15 cellular contexts compared by ENCODE assay signal in the genomic region with DNA sequence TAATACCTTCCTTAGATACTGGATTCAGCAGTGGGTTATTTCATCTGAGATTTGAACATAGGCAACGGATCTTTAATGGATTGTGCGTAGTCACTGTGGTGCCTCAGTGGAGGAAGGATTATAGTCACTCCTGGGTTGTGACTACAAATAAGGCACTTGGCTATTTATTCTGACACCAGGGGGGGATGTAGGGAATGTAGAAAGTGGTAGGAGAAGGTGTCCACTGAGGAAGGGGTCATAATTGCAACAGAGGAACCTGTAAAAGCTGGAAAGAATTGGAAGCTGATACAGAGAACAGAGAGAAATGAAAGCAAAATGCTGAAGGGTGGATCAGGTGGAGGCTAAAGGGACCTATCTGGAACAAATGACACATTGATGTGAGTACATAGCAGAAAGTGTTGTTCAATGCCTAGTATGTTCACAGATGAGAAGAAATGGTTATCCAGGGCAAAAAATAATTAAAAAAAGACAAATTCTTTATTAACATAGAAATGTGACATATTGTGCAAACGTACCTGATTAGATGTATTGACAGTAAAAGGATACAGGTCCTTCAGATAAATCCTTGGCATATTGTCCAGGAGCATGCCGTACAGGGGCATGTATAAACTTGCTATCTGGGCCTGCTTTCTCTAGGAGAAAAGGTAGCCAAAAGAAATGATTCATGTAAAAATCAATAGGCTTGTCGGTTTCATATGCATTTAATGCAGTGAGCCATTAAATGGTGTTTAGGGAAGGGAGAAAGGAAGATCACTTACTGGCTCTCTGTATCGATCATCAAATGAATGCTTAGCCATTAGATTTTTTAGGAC.
DNase-seq lines count a peak whose midpoint lies in the region; ATAC-seq and TF ChIP-seq lines count a peak whose summit lies in the region.
"Had no signal": no experiment of that assay in that cellular context is flagged by ENCODE, and none has a peak within 500 bp of the region (broad histone marks: within the 10 kb centered on the region; RNA-seq: fewer than 3 reads in every experiment).

No MANE protein-coding gene starts in this region.

- DNase-seq in AG04450 (ENCODE audit: low read depth, low spot score) (no peak), GM23338 (ENCODE audit: low spot score) (peak; percentile 5), T-helper 17 cell (no peak), foreskin keratinocyte (peak; percentile 33 to 77), T-helper 2 cell (no peak), HK-2 (ENCODE audit: unreplicated experiment) (no peak), SHP77 treated with DMSO at 0.1 percent for 48 hours (lab: John Stamatoyannopoulos, UW) (no peak)
- DNase-seq: activated T-cell treated with anti-CD3 and anti-CD28 coated beads, Interleukin-2, amount 50 U/mL, for 4 hours; central memory CD4-positive, alpha-beta T cell; kidney glomerular epithelial cell; NCI-H1092; OCI-M1; stimulated activated CD4-positive, alpha-beta T cell treated with anti-CD3 and anti-CD28 coated beads, Interleukin-12 subunit alpha, Interleukin-12 subunit beta, amount 100 ng/mL, for 4 hours; stimulated activated CD8-positive, alpha-beta memory T cell treated with anti-CD3 and anti-CD28 coated beads, Interleukin-4, amount 100 ng/mL, for 48 hours had no signal

- no peaks in the 10 kb centered on the region for H3K79me2 ChIP-seq in GM23338 (replicated peaks; ENCODE audit: insufficient read depth)

- no peaks in the 10 kb centered on the region for H3F3A ChIP-seq in GM23338 (replicated peaks; ENCODE audit: low read depth)

- no peaks in the 10 kb centered on the region for H3K4me1 Mint-ChIP-seq in GM23338
- H3K4me1 Mint-ChIP-seq in T-helper 17 cell: peaks cover 8% of the 10 kb centered on the region

- H3K36me3 Mint-ChIP-seq in GM23338 (ENCODE audit: low read depth): no peaks in the 10 kb centered on the region
- H3K36me3 Mint-ChIP-seq in T-helper 17 cell (ENCODE audit: low read depth): peaks cover 17% of the 10 kb centered on the region

- H3K27me3 ChIP-seq in AG04450 (ENCODE audit: control insufficient read depth, insufficient read depth, low read length) (no peaks in the 10 kb centered on the region), GM23338 (ENCODE audit: insufficient read depth) (no peaks in the 10 kb centered on the region), foreskin keratinocyte (no peaks in the 10 kb centered on the region)

- H3K9me3 ChIP-seq in AG04450 (ENCODE audit: control insufficient read depth, insufficient read depth, low read length) (no peaks in the 10 kb centered on the region), T-helper 17 cell (ENCODE audit: control insufficient read depth, low read length, poor library complexity, severe bottlenecking) (no peaks in the 10 kb centered on the region)

- H3K27ac ChIP-seq in AG04450 (ENCODE audit: low read depth, low read length): no peak overlapping the region
- H3K27ac ChIP-seq in GM23338 (ENCODE audit: low read depth): no peak overlapping the region
- H3K27ac ChIP-seq in foreskin keratinocyte: no peak overlapping the region

- no peak overlapping the region for H3K4me2 ChIP-seq in GM23338

- no peaks in the 10 kb centered on the region for H3K4me1 ChIP-seq in GM23338 (ENCODE audit: insufficient read depth)
- H3K4me1 ChIP-seq in foreskin keratinocyte: peaks cover 14% of the 10 kb centered on the region

- POLR2A ChIA-PET in AG04450 (lab: Yijun Ruan, JAX): no interaction called here

- H3K9me2 ChIP-seq in GM23338 (ENCODE audit: insufficient read depth): no peaks in the 10 kb centered on the region

- H3K27me3 Mint-ChIP-seq in GM23338 (ENCODE audit: insufficient read depth, low read depth, poor library complexity) (no peaks in the 10 kb centered on the region), T-helper 17 cell (no peaks in the 10 kb centered on the region)

- no peak for ATAC-seq in GM23338
- ATAC-seq in T-helper 17 cell: no peak
- peak; percentile 94 for ATAC-seq in foreskin keratinocyte
- ATAC-seq in GM18870 (IDR thresholded peaks at IDR 0.05; ENCODE audit: unreplicated experiment): no peak
- ATAC-seq: activated T-cell treated with anti-CD3 and anti-CD28 coated beads, Interleukin-2, amount 50 U/mL, for 4 hours had no signal

- H3K4me3 ChIP-seq in AG04450 (ENCODE audit: low read depth, low read length): no peak overlapping the region
- no peak overlapping the region for H3K4me3 ChIP-seq in GM23338

- peaks cover 8% of the 10 kb centered on the region; the same call in 2 of the 3 replicates for H3K9me3 Mint-ChIP-seq in GM23338
- H3K9me3 Mint-ChIP-seq: activated T-cell treated with anti-CD3 and anti-CD28 coated beads, Interleukin-2, amount 50 U/mL, for 4 hours had no signal

- H3K27ac Mint-ChIP-seq in GM23338 (no peak overlapping the region; the same call in 1 of the 2 replicates), T-helper 17 cell (peak overlapping the region; percentile 67)

- TF ChIP-seq CTCF in AG04450 (IDR thresholded peaks at IDR 0.05; ENCODE audit: low read depth, low read length) (peak; percentile 23; the same call in 1 of the 2 replicates), GM23338 (conservative IDR thresholded peaks at IDR 0.05; ENCODE audit: low read depth in 2 of 2) (peak in 1 of 2 experiments; percentile 51; a peak in 2 of 4 replicates), foreskin keratinocyte (conservative IDR thresholded peaks at IDR 0.05) (peak; percentile 43)

- no peaks in the 10 kb centered on the region for H3K36me3 ChIP-seq in GM23338 (ENCODE audit: insufficient read depth)

- H4K20me1 ChIP-seq in GM23338 (replicated peaks; ENCODE audit: insufficient read depth): no peaks in the 10 kb centered on the region

- H3K4me3 Mint-ChIP-seq in GM23338: no peak overlapping the region
- H3K4me3 Mint-ChIP-seq in T-helper 17 cell: no peak overlapping the region
- H3K4me3 Mint-ChIP-seq: activated T-cell treated with anti-CD3 and anti-CD28 coated beads, Interleukin-2, amount 50 U/mL, for 4 hours had no signal

- CTCF ChIA-PET in AG04450 (lab: Charles Lee): interaction anchor here (0.5 to 1.5 kb wide), 3 partner anchors 26 to 63 kb away, joined by 4 to 5 read pairs (median 4); no protein-coding TSS in a partner anchor

- no peak overlapping the region for H2AFZ ChIP-seq in GM23338

TF ChIP-seq in GM23338, 12 proteins besides CTCF, POLR2A, EP300 and RAD21:
- TF ChIP-seq, protein P1, sequence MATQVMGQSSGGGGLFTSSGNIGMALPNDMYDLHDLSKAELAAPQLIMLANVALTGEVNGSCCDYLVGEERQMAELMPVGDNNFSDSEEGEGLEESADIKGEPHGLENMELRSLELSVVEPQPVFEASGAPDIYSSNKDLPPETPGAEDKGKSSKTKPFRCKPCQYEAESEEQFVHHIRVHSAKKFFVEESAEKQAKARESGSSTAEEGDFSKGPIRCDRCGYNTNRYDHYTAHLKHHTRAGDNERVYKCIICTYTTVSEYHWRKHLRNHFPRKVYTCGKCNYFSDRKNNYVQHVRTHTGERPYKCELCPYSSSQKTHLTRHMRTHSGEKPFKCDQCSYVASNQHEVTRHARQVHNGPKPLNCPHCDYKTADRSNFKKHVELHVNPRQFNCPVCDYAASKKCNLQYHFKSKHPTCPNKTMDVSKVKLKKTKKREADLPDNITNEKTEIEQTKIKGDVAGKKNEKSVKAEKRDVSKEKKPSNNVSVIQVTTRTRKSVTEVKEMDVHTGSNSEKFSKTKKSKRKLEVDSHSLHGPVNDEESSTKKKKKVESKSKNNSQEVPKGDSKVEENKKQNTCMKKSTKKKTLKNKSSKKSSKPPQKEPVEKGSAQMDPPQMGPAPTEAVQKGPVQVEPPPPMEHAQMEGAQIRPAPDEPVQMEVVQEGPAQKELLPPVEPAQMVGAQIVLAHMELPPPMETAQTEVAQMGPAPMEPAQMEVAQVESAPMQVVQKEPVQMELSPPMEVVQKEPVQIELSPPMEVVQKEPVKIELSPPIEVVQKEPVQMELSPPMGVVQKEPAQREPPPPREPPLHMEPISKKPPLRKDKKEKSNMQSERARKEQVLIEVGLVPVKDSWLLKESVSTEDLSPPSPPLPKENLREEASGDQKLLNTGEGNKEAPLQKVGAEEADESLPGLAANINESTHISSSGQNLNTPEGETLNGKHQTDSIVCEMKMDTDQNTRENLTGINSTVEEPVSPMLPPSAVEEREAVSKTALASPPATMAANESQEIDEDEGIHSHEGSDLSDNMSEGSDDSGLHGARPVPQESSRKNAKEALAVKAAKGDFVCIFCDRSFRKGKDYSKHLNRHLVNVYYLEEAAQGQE (IDR thresholded peaks at IDR 0.05; ENCODE audit: unreplicated experiment): no peak
- TF ChIP-seq NANOG (IDR thresholded peaks at IDR 0.05; ENCODE audit: borderline replicate concordance) (no peak), CREB1 (CRISPR knock-in tag; IDR thresholded peaks at IDR 0.05; ENCODE audit: low read depth) (no peak)

Comparison
In these comparisons a context has a peak if more than half of its experiments do, and no peak if none do; other contexts are left out.
1. DNase-seq: peak in GM23338 (single experiment) and foreskin keratinocyte (2 of 2); none in AG04450 (single experiment), T-helper 17 cell (0 of 3), T-helper 2 cell (0 of 5), HK-2 (single experiment) and SHP77 treated with DMSO at 0.1 percent for 48 hours (single experiment).